17 cellular contexts compared by ENCODE assay signal in the genomic region with DNA sequence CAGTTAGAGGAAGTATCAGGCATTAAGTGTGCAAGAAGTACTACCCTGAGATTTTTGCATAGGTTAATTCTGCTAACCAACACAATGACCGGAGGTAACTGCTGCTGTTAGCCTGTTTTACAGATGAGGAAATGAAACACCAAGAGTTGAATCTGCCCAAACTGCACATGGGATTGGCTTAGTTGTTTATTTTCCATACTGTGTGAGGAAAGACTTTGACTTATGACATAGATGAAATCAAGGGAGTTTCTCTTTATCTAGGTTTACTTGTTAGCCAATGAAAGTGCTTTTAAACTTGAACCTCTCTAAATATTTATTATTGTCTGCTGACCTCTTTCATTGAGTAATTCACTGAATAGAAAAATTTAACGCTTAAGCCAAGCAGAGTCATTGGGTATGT. TPM values are rescaled to one million over a fixed set of nuclear protein-coding genes. Genes with fewer than 3 reads are reported as not detected.
A peak's percentile ranks its signal among the peaks of the same experiment; 100 is the strongest.
DNase-seq lines count a peak whose midpoint lies in the region; ATAC-seq and TF ChIP-seq lines count a peak whose summit lies in the region.
"Had no signal": no experiment of that assay in that cellular context is flagged by ENCODE, and none has a peak within 500 bp of the region (broad histone marks: within the 10 kb centered on the region; RNA-seq: fewer than 3 reads in every experiment).

No MANE protein-coding gene starts in this region.

- H3K4me3 Mint-ChIP-seq in CD4-positive, alpha-beta memory T cell: no peak overlapping the region
- no peak overlapping the region for H3K4me3 Mint-ChIP-seq in endothelial cell (ENCODE audit: unreplicated experiment)
- H3K4me3 Mint-ChIP-seq: activated naive CD8-positive, alpha-beta T cell treated with anti-CD3 and anti-CD28 coated beads, Interleukin-2, amount 10 ng/mL, durations not matched to agents 7 days and 5 days; HFFc6 had no signal

- H3K27me3 ChIP-seq in CD4-positive, alpha-beta memory T cell (ENCODE audit: insufficient read depth, low read length): no peaks in the 10 kb centered on the region

- CTCF ChIA-PET in CD4-positive, alpha-beta memory T cell (lab: Charles Lee; ENCODE audit: partially characterized antibody): no interaction called here

- no peaks in the 10 kb centered on the region for H3K4me1 Mint-ChIP-seq in CD4-positive, alpha-beta memory T cell
- H3K4me1 Mint-ChIP-seq in endothelial cell (ENCODE audit: unreplicated experiment): peaks cover 2% of the 10 kb centered on the region
- H3K4me1 Mint-ChIP-seq: activated naive CD8-positive, alpha-beta T cell treated with anti-CD3 and anti-CD28 coated beads, Interleukin-2, amount 10 ng/mL, durations not matched to agents 7 days and 5 days had no signal

- no peak overlapping the region for H3K27ac Mint-ChIP-seq in CD4-positive, alpha-beta memory T cell
- H3K27ac Mint-ChIP-seq in endothelial cell (ENCODE audit: unreplicated experiment): no peak overlapping the region
- H3K27ac Mint-ChIP-seq: activated naive CD8-positive, alpha-beta T cell treated with anti-CD3 and anti-CD28 coated beads, Interleukin-2, amount 10 ng/mL, durations not matched to agents 7 days and 5 days; HFFc6 had no signal

- no peak for TF ChIP-seq CTCF in endothelial cell (IDR thresholded peaks at IDR 0.05; ENCODE audit: unreplicated experiment)

- POLR2A ChIA-PET in CD4-positive, alpha-beta memory T cell (lab: Charles Lee; ENCODE audit: partially characterized antibody): no interaction called here

- H3K4me3 ChIP-seq in CD4-positive, alpha-beta memory T cell (ENCODE audit: low read length in 2 of 2): no peak overlapping the region

- no peaks in the 10 kb centered on the region for H3K9me3 ChIP-seq in CD4-positive, alpha-beta memory T cell (ENCODE audit: control insufficient read depth in 1 of 2, low read length in 2 of 2)

- H3K27me3 Mint-ChIP-seq in CD4-positive, alpha-beta memory T cell: peaks cover 0 to under 1% of the 10 kb centered on the region in 2 donors
- H3K27me3 Mint-ChIP-seq in endothelial cell (ENCODE audit: unreplicated experiment): peaks cover 2% of the 10 kb centered on the region

- H3K9me3 Mint-ChIP-seq in CD4-positive, alpha-beta memory T cell: no peaks in the 10 kb centered on the region
- H3K9me3 Mint-ChIP-seq in endothelial cell (ENCODE audit: unreplicated experiment): no peaks in the 10 kb centered on the region
- H3K9me3 Mint-ChIP-seq: activated naive CD8-positive, alpha-beta T cell treated with anti-CD3 and anti-CD28 coated beads, Interleukin-2, amount 10 ng/mL, durations not matched to agents 7 days and 5 days; HFFc6 had no signal

- no peaks in the 10 kb centered on the region for H3K4me1 ChIP-seq in CD4-positive, alpha-beta memory T cell (ENCODE audit: insufficient read depth, low read length)

- DNase-seq in left colon (no peak), AG20443 (ENCODE audit: low spot score) (no peak), DMS79 (lab: John Stamatoyannopoulos, UW) (no peak), endothelial cell (ENCODE audit: low spot score) (no peak)
- DNase-seq in CD4-positive, alpha-beta memory T cell: no peak
- DNase-seq: activated naive CD8-positive, alpha-beta T cell treated with anti-CD3 and anti-CD28 coated beads, Interleukin-2, amount 10 ng/mL, durations not matched to agents 7 days and 5 days; AML-193; cerebellar nuclear complex; HFFc6; mammary epithelial cell; NCI-H1694; NCI-H69; posterior cingulate gyrus; SHP77 treated with DMSO at 0.1 percent for 48 hours had no signal

- H3K36me3 Mint-ChIP-seq in CD4-positive, alpha-beta memory T cell: no peaks in the 10 kb centered on the region
- no peaks in the 10 kb centered on the region for H3K36me3 Mint-ChIP-seq in endothelial cell (ENCODE audit: low read depth, unreplicated experiment)
- H3K36me3 Mint-ChIP-seq: activated naive CD8-positive, alpha-beta T cell treated with anti-CD3 and anti-CD28 coated beads, Interleukin-2, amount 10 ng/mL, durations not matched to agents 7 days and 5 days had no signal

- H3K27ac ChIP-seq in CD4-positive, alpha-beta memory T cell (ENCODE audit: low read depth, low read length): no peak overlapping the region

- ATAC-seq in GM18502 (IDR thresholded peaks at IDR 0.05; ENCODE audit: poor library complexity, unreplicated experiment): peak; percentile 67
- peak; percentile 89 for ATAC-seq in GM19463 (IDR thresholded peaks at IDR 0.05; ENCODE audit: unreplicated experiment)
- peak; percentile 79 for ATAC-seq in HG03135 (IDR thresholded peaks at IDR 0.05; ENCODE audit: unreplicated experiment)
- ATAC-seq in left colon: peak; percentile 28

- H3K36me3 ChIP-seq in CD4-positive, alpha-beta memory T cell (ENCODE audit: insufficient read depth, low read length): no peaks in the 10 kb centered on the region

- intact Hi-C loops in left colon (cut with DNase I, micrococcal nuclease): no loop called here
- intact Hi-C loops in CD4-positive, alpha-beta memory T cell (cut with micrococcal nuclease): no loop called here

RNA-seq across cellular contexts. Expression of a gene that starts 10.3 kb away (rescaled TPM):
- total RNA-seq in left colon (1 to 10 TPM; 1.0 to 6.9 TPM), endothelial cell (ENCODE audit: unreplicated experiment) (1.1 TPM)
- not detected for total RNA-seq in CD4-positive, alpha-beta memory T cell
- not detected for polyA plus RNA-seq in CD4-positive, alpha-beta memory T cell
- total RNA-seq: activated naive CD8-positive, alpha-beta T cell treated with anti-CD3 and anti-CD28 coated beads, Interleukin-2, amount 10 ng/mL, durations not matched to agents 7 days and 5 days had no signal

Comparison
In these comparisons a context has a peak if more than half of its experiments do, and no peak if none do; other contexts are left out.
1. ATAC-seq: peak in every context shown above with its lines; median percentile 89 in GM19463; 79 in HG03135; 67 in GM18502; 28 in left colon.